33 cellular contexts compared by ENCODE assay signal in genomic region chr7:27777662-27778061, GRCh38.
"Had no signal": no experiment of that assay in that cellular context is flagged by ENCODE, and none has a peak within 500 bp of the region (broad histone marks: within the 10 kb centered on the region; RNA-seq: fewer than 3 reads in every experiment).

No MANE protein-coding gene starts in this region.

- ATAC-seq: activated CD4-positive, alpha-beta T cell treated with anti-CD3 and anti-CD28 coated beads for 36 hours; activated CD8-positive, alpha-beta memory T cell treated with anti-CD3 and anti-CD28 coated beads, Interleukin-2, amount 10 ng/mL, durations not matched to agents 7 days and 5 days; activated CD8-positive, alpha-beta T cell treated with anti-CD3 and anti-CD28 coated beads, Interleukin-2, amount 10 ng/mL, durations not matched to agents 7 days and 5 days; esophagus mucosa; gastrocnemius medialis had no signal

- H3K27me3 Mint-ChIP-seq: activated CD4-positive, alpha-beta memory T cell treated with anti-CD3 and anti-CD28 coated beads for 36 hours; activated CD4-positive, alpha-beta T cell treated with anti-CD3 and anti-CD28 coated beads for 36 hours; activated CD4-positive, alpha-beta T cell treated with anti-CD3 and anti-CD28 coated beads, Interleukin-2, amount 10 ng/mL, durations not matched to agents 24 days and 14 days; activated CD8-positive, alpha-beta memory T cell treated with anti-CD3 and anti-CD28 coated beads, Interleukin-2, amount 10 ng/mL, durations not matched to agents 7 days and 5 days; activated naive CD8-positive, alpha-beta T cell; central memory CD8-positive, alpha-beta T cell; dendritic cell treated with granulocyte-macrophage colony-stimulating factor and Interleukin-4, amounts not matched to agents 40 ng/mL and 50 ng/mL, for 4 days had no signal

- H3K27ac Mint-ChIP-seq: activated CD4-positive, alpha-beta memory T cell treated with anti-CD3 and anti-CD28 coated beads for 36 hours; activated CD4-positive, alpha-beta T cell treated with anti-CD3 and anti-CD28 coated beads for 36 hours; activated CD4-positive, alpha-beta T cell treated with anti-CD3 and anti-CD28 coated beads, Interleukin-2, amount 10 ng/mL, durations not matched to agents 24 days and 14 days; activated CD8-positive, alpha-beta memory T cell treated with anti-CD3 and anti-CD28 coated beads, Interleukin-2, amount 10 ng/mL, durations not matched to agents 7 days and 5 days; activated CD8-positive, alpha-beta T cell treated with anti-CD3 and anti-CD28 coated beads, Interleukin-2, amount 10 ng/mL, durations not matched to agents 7 days and 5 days; activated naive CD8-positive, alpha-beta T cell; dendritic cell treated with granulocyte-macrophage colony-stimulating factor and Interleukin-4, amounts not matched to agents 40 ng/mL and 50 ng/mL, for 4 days; endodermal cell; T-helper 1 cell treated with Interleukin-12 subunit alpha and Interleukin-12 subunit beta and Interleukin-4 antibody, amounts not matched to agents 30 μg/mL and 1 μg/mL, for 36 hours; T-helper 2 cell treated with Interferon-gamma antibody and Interleukin-4, amounts not matched to agents 5 μg/mL and 100 μg/mL, for 36 hours had no signal

- H3K4me3 ChIP-seq: coronary artery, dorsolateral prefrontal cortex, gastrocnemius medialis, heart left ventricle had no signal

- H3K4me3 Mint-ChIP-seq: activated CD4-positive, alpha-beta memory T cell treated with anti-CD3 and anti-CD28 coated beads for 36 hours; activated CD4-positive, alpha-beta T cell treated with anti-CD3 and anti-CD28 coated beads for 36 hours; activated CD4-positive, alpha-beta T cell treated with anti-CD3 and anti-CD28 coated beads, Interleukin-2, amount 10 ng/mL, durations not matched to agents 24 days and 14 days; activated CD8-positive, alpha-beta memory T cell treated with anti-CD3 and anti-CD28 coated beads, Interleukin-2, amount 10 ng/mL, durations not matched to agents 7 days and 5 days; activated CD8-positive, alpha-beta T cell treated with anti-CD3 and anti-CD28 coated beads, Interleukin-2, amount 10 ng/mL, durations not matched to agents 7 days and 5 days; activated naive CD8-positive, alpha-beta T cell; central memory CD8-positive, alpha-beta T cell; dendritic cell treated with granulocyte-macrophage colony-stimulating factor and Interleukin-4, amounts not matched to agents 40 ng/mL and 50 ng/mL, for 4 days; endodermal cell; T-helper 1 cell treated with Interleukin-12 subunit alpha and Interleukin-12 subunit beta and Interleukin-4 antibody, amounts not matched to agents 30 μg/mL and 1 μg/mL, for 36 hours; T-helper 2 cell treated with Interferon-gamma antibody and Interleukin-4, amounts not matched to agents 5 μg/mL and 100 μg/mL, for 36 hours had no signal

- H3K36me3 Mint-ChIP-seq: activated naive CD8-positive, alpha-beta T cell had no signal

- H3K36me3 ChIP-seq: brain microvascular endothelial cell, gastrocnemius medialis had no signal

- H3K9me3 Mint-ChIP-seq: activated CD4-positive, alpha-beta memory T cell treated with anti-CD3 and anti-CD28 coated beads for 36 hours; activated CD4-positive, alpha-beta T cell treated with anti-CD3 and anti-CD28 coated beads, Interleukin-2, amount 10 ng/mL, durations not matched to agents 24 days and 14 days; central memory CD8-positive, alpha-beta T cell; dendritic cell treated with granulocyte-macrophage colony-stimulating factor and Interleukin-4, amounts not matched to agents 40 ng/mL and 50 ng/mL, for 4 days; endodermal cell; T-helper 1 cell treated with Interleukin-12 subunit alpha and Interleukin-12 subunit beta and Interleukin-4 antibody, amounts not matched to agents 30 μg/mL and 1 μg/mL, for 36 hours; T-helper 2 cell treated with Interferon-gamma antibody and Interleukin-4, amounts not matched to agents 5 μg/mL and 100 μg/mL, for 36 hours had no signal

- H3K27me3 ChIP-seq: brain microvascular endothelial cell, dorsolateral prefrontal cortex, gastrocnemius medialis, heart left ventricle had no signal

- H3K9me3 ChIP-seq: gastrocnemius medialis, heart left ventricle had no signal

- H3K27ac ChIP-seq: brain microvascular endothelial cell, coronary artery, dorsolateral prefrontal cortex, gastrocnemius medialis, heart left ventricle had no signal

- DNase-seq: activated CD4-positive, alpha-beta memory T cell treated with anti-CD3 and anti-CD28 coated beads for 36 hours; activated CD4-positive, alpha-beta T cell treated with anti-CD3 and anti-CD28 coated beads for 36 hours; activated CD4-positive, alpha-beta T cell treated with anti-CD3 and anti-CD28 coated beads, Interleukin-2, amount 10 ng/mL, durations not matched to agents 24 days and 14 days; activated CD4-positive, CD25-positive, alpha-beta regulatory T cell; activated CD4-positive, CD25-positive, alpha-beta regulatory T cell treated with anti-CD3 and anti-CD28 coated beads, Interleukin-2, amount 50 U/mL, for 72 hours; activated CD8-positive, alpha-beta memory T cell treated with anti-CD3 and anti-CD28 coated beads, Interleukin-2, amount 10 ng/mL, durations not matched to agents 7 days and 5 days; activated CD8-positive, alpha-beta memory T cell treated with anti-CD3 and anti-CD28 coated beads, Interleukin-2, amount 50 U/mL, for 4 hours; activated CD8-positive, alpha-beta T cell treated with anti-CD3 and anti-CD28 coated beads, Interleukin-2, amount 10 ng/mL, durations not matched to agents 7 days and 5 days; activated effector memory CD4-positive, alpha-beta T cell treated with Interleukin-2 at 50 U/mL for 16 hours; activated gamma-delta T cell treated with Interleukin-2 at 50 U/mL for 16 hours; activated naive CD4-positive, alpha-beta T cell treated with anti-CD3 and anti-CD28 coated beads, Interleukin-2, amount 50 U/mL, for 16 hours; activated naive CD4-positive, alpha-beta T cell treated with Interleukin-2 at 50 U/mL for 16 hours; activated T-cell treated with anti-CD3 and anti-CD28 coated beads, Interleukin-2, amount 50 U/mL, for 1 hour; activated T-cell treated with anti-CD3 and anti-CD28 coated beads, Interleukin-2, amount 50 U/mL, for 48 hours; amniotic stem cell; anterior cingulate cortex; brain microvascular endothelial cell; dorsolateral prefrontal cortex; effector memory CD4-positive, alpha-beta T cell; endodermal cell; foreskin fibroblast; gastrocnemius medialis; glutamatergic neuron; heart left ventricle; hypothalamus; T1000 had no signal

- H3K4me1 Mint-ChIP-seq: activated CD4-positive, alpha-beta T cell treated with anti-CD3 and anti-CD28 coated beads, Interleukin-2, amount 10 ng/mL, durations not matched to agents 24 days and 14 days had no signal
